8 cellular contexts compared by ENCODE assay signal in the genomic region with DNA sequence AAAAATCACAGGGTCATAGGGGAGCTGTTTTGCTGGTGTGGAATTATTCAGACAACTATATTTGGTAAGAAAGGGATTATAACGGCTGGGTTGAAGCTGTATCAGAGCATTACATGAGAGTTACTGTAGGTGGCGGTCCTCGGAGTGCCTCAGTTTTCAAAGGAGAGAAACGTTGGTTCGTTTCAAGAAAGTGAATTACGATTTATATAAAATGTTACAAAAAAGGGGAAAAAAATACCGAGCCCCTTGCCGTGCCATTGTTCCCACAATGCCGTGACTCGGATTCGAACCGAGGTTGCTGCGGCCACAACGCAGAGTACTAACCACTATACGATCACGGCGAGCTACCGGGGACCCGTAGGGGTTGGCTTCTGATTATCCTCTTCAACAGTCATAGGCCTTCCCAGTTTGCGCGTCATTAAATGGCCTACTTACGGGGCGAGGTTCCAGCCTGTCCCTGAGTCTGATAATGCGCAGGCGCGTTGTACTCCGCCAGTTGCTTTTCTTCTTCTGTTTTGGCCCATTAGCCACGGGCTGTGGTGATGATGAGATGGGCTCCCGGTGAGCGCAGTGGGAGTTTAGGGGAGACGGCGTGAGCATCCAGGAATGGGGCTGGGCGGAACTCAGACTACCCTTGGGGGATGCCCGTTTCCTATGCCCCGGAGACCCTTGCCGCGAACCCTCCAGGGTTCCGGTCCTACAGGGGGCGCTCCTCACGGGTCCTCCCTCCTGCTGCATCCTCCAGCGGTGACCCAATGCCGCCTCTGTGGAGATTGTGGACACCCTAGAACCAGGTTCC. TPM values are rescaled to one million over a fixed set of nuclear protein-coding genes. Genes with fewer than 3 reads are reported as not detected.
DNase-seq lines count a peak whose midpoint lies in the region; ATAC-seq and TF ChIP-seq lines count a peak whose summit lies in the region.

No MANE protein-coding gene starts in this region.

- H3K27ac ChIP-seq in neural progenitor cell = no peak overlapping the region

- no peak overlapping the region for H3K27ac Mint-ChIP-seq in neural progenitor cell

- H3K4me1 ChIP-seq in neural progenitor cell = no peaks in the 10 kb centered on the region

- peaks cover 1% of the 10 kb centered on the region for H3K27me3 ChIP-seq in neural progenitor cell

- ATAC-seq in GM21786 (IDR thresholded peaks at IDR 0.05; ENCODE audit: unreplicated experiment) = peak; percentile 57

- peaks cover 25% of the 10 kb centered on the region for H3F3A ChIP-seq in neural progenitor cell (ENCODE audit: low read depth)

- H4K20me1 ChIP-seq in neural progenitor cell (ENCODE audit: low read depth) = no peaks in the 10 kb centered on the region

- peaks cover 18% of the 10 kb centered on the region for H3K4me1 Mint-ChIP-seq in neural progenitor cell

- no peaks in the 10 kb centered on the region for H3K9me3 ChIP-seq in neural progenitor cell (ENCODE audit: low read depth)

- TF ChIP-seq CTCF in foreskin fibroblast (IDR thresholded peaks at IDR 0.05; ENCODE audit: low read depth, low read length) (peak; percentile 90), neural progenitor cell (IDR thresholded peaks at IDR 0.05) (peak; percentile 84)

- H3K36me3 ChIP-seq in neural progenitor cell = no peaks in the 10 kb centered on the region

- H3K36me3 Mint-ChIP-seq in neural progenitor cell = peaks cover 2% of the 10 kb centered on the region

- peak overlapping the region; percentile 92 for H2AFZ ChIP-seq in neural progenitor cell (replicated peaks)

- no peaks in the 10 kb centered on the region for H3K79me2 ChIP-seq in neural progenitor cell (ENCODE audit: low read depth)

- DNase-seq in EH (ENCODE audit: low read depth) (peak; percentile 98), Kasumi-1 (lab: John Stamatoyannopoulos, UW) (peak; percentile 76 to 84), RPMI8226 (peak; percentile 89), foreskin fibroblast (peak; percentile 91 to 96), neural progenitor cell (ENCODE audit: low spot score) (peak; percentile 95), stromal cell of bone marrow (ENCODE audit: low read depth) (peak; percentile 92)
- peak; percentile 90 for DNase-seq in activated T-helper 9 cell treated with anti-CD3 and anti-CD28 coated beads, Interleukin-2, amount 50 U/mL, for 16 hours (ENCODE audit: low read depth)

- peaks cover 10% of the 10 kb centered on the region for H3K9me3 Mint-ChIP-seq in neural progenitor cell

- H3K27me3 Mint-ChIP-seq in neural progenitor cell (ENCODE audit: insufficient read depth, low read depth) = peaks cover 22% of the 10 kb centered on the region

- H3K4me3 ChIP-seq in foreskin fibroblast (ENCODE audit: low read depth in 1 of 2, low read length in 2 of 2) = peak overlapping the region; percentile 72 to 81
- H3K4me3 ChIP-seq in neural progenitor cell = peak overlapping the region; percentile 87

- peak overlapping the region; percentile 97 for H3K4me2 ChIP-seq in neural progenitor cell

- no peak overlapping the region for H3K4me3 Mint-ChIP-seq in neural progenitor cell

- H3K9ac ChIP-seq in neural progenitor cell = peak overlapping the region; percentile 48

RNA-seq across cellular contexts. Expression of gene SHF, which starts 10.8 kb away (rescaled TPM):
- 32.2 and 53.7 TPM in 2 replicates for total RNA-seq in neural progenitor cell (ENCODE audit: low replicate concordance)

RNA-seq across cellular contexts. Expression of gene SLC28A2, which starts 53.5 kb away (rescaled TPM):
- total RNA-seq in neural progenitor cell (ENCODE audit: low replicate concordance) = not detected in 2 replicates
